In the genomic region with DNA sequence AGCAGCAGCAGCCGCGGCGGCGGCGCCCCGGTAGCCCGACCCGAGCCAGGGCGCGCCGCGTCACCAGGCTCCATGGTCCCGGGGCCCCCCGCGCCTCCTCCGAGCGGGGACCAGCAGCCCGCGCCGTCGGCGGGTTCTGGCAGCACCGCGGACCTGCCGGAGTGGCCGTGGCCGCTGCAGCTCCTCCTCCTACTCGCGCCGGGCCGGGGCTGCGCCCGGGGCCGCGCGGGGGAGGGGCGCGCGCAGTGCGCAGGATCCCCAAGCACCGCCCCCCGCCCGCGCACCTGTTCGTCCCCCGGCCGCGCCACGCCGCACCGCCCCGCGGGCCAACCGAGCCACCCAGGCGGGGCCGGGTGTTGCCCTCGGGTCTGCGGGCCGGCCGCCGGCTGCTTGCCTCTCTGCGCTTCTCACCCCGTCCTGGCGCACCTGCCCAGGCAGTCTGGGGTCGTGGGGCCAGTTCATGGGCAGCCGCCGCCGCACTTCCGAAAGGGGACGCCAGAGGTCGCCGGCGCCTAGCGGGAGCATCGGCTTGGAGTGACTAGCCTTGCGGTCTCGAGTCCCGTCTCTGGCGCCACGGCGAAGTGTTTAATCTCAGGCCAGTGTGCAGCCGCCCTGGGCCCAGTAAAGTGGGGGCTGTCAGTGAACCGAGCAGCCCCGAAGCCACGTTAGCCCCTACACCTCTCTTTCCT, we compare ENCODE assay signal across 8 cellular contexts. TPM values are rescaled to one million over a fixed set of nuclear protein-coding genes. Genes with fewer than 3 reads are reported as not detected.
DNase-seq lines count a peak whose midpoint lies in the region; ATAC-seq, FAIRE-seq and TF ChIP-seq lines count a peak whose summit lies in the region.

SLC9A7 (minus strand) TSS at position 163 of the 689 bp plus-strand sequence; CDS start at position 74, 89 bp downstream.

- ATAC-seq in HG02623 (IDR thresholded peaks at IDR 0.05; ENCODE audit: unreplicated experiment), result peak; percentile 62

- no peak; the same call in 1 of the 2 replicates for TF ChIP-seq POLR2A in GM12892 (IDR thresholded peaks at IDR 0.05; ENCODE audit: low read depth, low read length)
- TF ChIP-seq POLR2A in adrenal gland (IDR thresholded peaks at IDR 0.05), result peak; percentile 38 to 55

- intact Hi-C loops in T-helper 1 cell treated with Interleukin-12 subunit alpha and Interleukin-12 subunit beta and Interleukin-4 antibody, amounts not matched to agents 30 ng/mL and 1 ng/mL, for 36 hours (cut with micrococcal nuclease), result loop anchor here (1.0 to 5.0 kb wide), 11 partner anchors 37 to 378 kb away; partner anchors contain the start of genes CHST7, JADE3 and ZNF674
- intact Hi-C loops in adrenal gland (cut with DNase I), result loop anchor here in 1 of 2 donors (2.0 kb wide), 1 partner anchor 38 kb away; no protein-coding TSS in a partner anchor

- no peaks in the 10 kb centered on the region for H3K36me3 ChIP-seq in adrenal gland (replicated peaks in 1 of 2)
- H3K36me3 ChIP-seq in right atrium auricular region, result no peaks in the 10 kb centered on the region

- FAIRE-seq in GM12892 (lab: Jason Lieb, UNC), result peak; percentile 83

- H3K4me1 ChIP-seq in adrenal gland (replicated peaks in 1 of 2) (no peaks in the 10 kb centered on the region), right atrium auricular region (no peaks in the 10 kb centered on the region)

- peak within 1 kb of the TSS in 2 of 4 donors; percentile 3 to 67 for H3K4me3 ChIP-seq in adrenal gland
- H3K4me3 ChIP-seq in right atrium auricular region, result peak within 1 kb of the TSS; percentile 47 to 55

- H3K27me3 ChIP-seq in adrenal gland, result no peaks in the 10 kb centered on the region
- no peaks in the 10 kb centered on the region for H3K27me3 ChIP-seq in right atrium auricular region

- TF ChIP-seq CTCF in adrenal gland (IDR thresholded peaks at IDR 0.05), result peak; percentile 58 to 94 (median 73)
- TF ChIP-seq CTCF in right atrium auricular region (IDR thresholded peaks at IDR 0.05), result peak; percentile 65 to 86

- WGBS in adrenal gland, 4 donors, result 0 to 17% (median 0%) methylated on average over 4 to 76 of the region's 85 CpGs; no CpG with 5 or more reads in 1 of the 4 donors

- H3K9me3 ChIP-seq in adrenal gland (replicated peaks in 1 of 3) (no peaks in the 10 kb centered on the region), right atrium auricular region (peaks cover 3 to 14% of the 10 kb centered on the region in 2 donors)

- DNase-seq in GM12892 (ENCODE audit: insufficient read length), result peak; percentile 31
- DNase-seq in NCI-H1105 (lab: John Stamatoyannopoulos, UW), result peak; percentile 64
- peak; percentile 69 to 89 (median 78) for DNase-seq in adrenal gland
- DNase-seq in right atrium auricular region (ENCODE audit: low spot score), result peak; percentile 70
- peak; percentile 29 for DNase-seq in renal cortical epithelial cell (ENCODE audit: low read depth)
- DNase-seq in GF-D8 (lab: John Stamatoyannopoulos, UW), result no peak

- H3K27ac ChIP-seq in adrenal gland, result peak within 1 kb of the TSS in 3 of 5 donors; percentile 34 to 87 (median 57)
- H3K27ac ChIP-seq in right atrium auricular region, result peak within 1 kb of the TSS in 1 of 2 donors; percentile 26

RNA-seq across cellular contexts. Expression of gene SLC9A7, which starts in this region (rescaled TPM):
- polyA plus RNA-seq in GM12892 (2012; ENCODE audit: missing spikeins), result 23.1 TPM
- total RNA-seq in T-helper 1 cell treated with Interleukin-12 subunit alpha and Interleukin-12 subunit beta and Interleukin-4 antibody, amounts not matched to agents 30 ng/mL and 1 ng/mL, for 36 hours, result 15.4 and 17.0 TPM in 2 replicates
- total RNA-seq in adrenal gland, result 10 to 100 TPM; 11.2 to 22.8 (median 12.9) TPM
- 1 to 10 TPM; 2.3 to 5.7 (median 3.9) TPM for polyA plus RNA-seq in adrenal gland
- total RNA-seq in right atrium auricular region, result 1 to 10 TPM; 6.5 to 7.5 TPM
- 18.1 and 43.9 TPM in 2 replicates for total RNA-seq in renal cortical epithelial cell
